24 cellular contexts compared by ENCODE assay signal in the genomic region with DNA sequence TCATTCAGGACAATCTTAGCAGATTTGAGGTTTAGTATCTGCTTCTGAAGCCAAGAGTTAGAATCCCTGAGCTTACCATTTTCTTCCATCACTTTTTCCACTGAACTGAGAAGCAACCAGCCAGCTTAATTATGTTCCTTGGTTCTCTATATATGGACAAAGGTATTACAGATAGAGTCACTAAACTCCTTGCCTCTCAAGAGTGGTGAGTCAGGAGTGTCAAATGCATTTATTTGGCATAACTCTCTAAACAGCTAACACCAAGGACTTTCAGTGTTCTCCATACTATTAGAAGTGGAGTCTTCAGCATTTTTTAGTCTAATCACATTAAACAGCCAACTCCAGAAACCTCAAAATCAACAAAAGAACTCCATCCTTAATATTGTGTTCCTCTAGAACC.
A peak's percentile ranks its signal among the peaks of the same experiment; 100 is the strongest.
DNase-seq lines count a peak whose midpoint lies in the region; ATAC-seq, FAIRE-seq and TF ChIP-seq lines count a peak whose summit lies in the region.
"Had no signal": no experiment of that assay in that cellular context is flagged by ENCODE, and none has a peak within 500 bp of the region (broad histone marks: within the 10 kb centered on the region; RNA-seq: fewer than 3 reads in every experiment).

No MANE protein-coding gene starts in this region.

- intact Hi-C loops in left lung (cut with DNase I) = no loop called here

- H3K9me3 ChIP-seq in left lung (no peaks in the 10 kb centered on the region), T-helper 17 cell (ENCODE audit: control insufficient read depth, low read length, poor library complexity, severe bottlenecking) (no peaks in the 10 kb centered on the region)
- H3K9me3 ChIP-seq: HAP-1, sigmoid colon had no signal

- no peak for FAIRE-seq in bronchial epithelial cell (lab: Jason Lieb, UNC)
- FAIRE-seq: endothelial cell of umbilical vein, HepG2 had no signal

- H3K4me3 Mint-ChIP-seq in T-helper 17 cell = no peak overlapping the region
- H3K4me3 Mint-ChIP-seq: activated CD8-positive, alpha-beta memory T cell treated with anti-CD3 and anti-CD28 coated beads, Interleukin-2, amount 10 ng/mL, durations not matched to agents 7 days and 5 days; activated T-helper 1 cell treated with anti-CD3 and anti-CD28 coated beads, Interleukin-12 subunit alpha, Interleukin-12 subunit beta, Interleukin-2, Interleukin-4 antibody, amounts not matched to agents 30 ng/mL and 10 ng/mL and 1 ng/mL, durations not matched to agents 14 hours and 24 hours and 36 hours; CD4-positive, alpha-beta T cell; dendritic cell treated with granulocyte-macrophage colony-stimulating factor and Interleukin-4, amounts not matched to agents 40 ng/mL and 50 ng/mL, for 4 days; naive thymus-derived CD8-positive, alpha-beta T cell had no signal

- H3K27ac Mint-ChIP-seq in T-helper 17 cell = no peak overlapping the region
- H3K27ac Mint-ChIP-seq: activated CD8-positive, alpha-beta memory T cell treated with anti-CD3 and anti-CD28 coated beads, Interleukin-2, amount 10 ng/mL, durations not matched to agents 7 days and 5 days; activated naive CD4-positive, alpha-beta T cell treated with anti-CD3 and anti-CD28 coated beads, Interleukin-2, amount 50 U/mL, for 72 hours; activated T-helper 1 cell treated with anti-CD3 and anti-CD28 coated beads, Interleukin-12 subunit alpha, Interleukin-12 subunit beta, Interleukin-2, Interleukin-4 antibody, amounts not matched to agents 30 ng/mL and 10 ng/mL and 1 ng/mL, durations not matched to agents 14 hours and 24 hours and 36 hours; CD4-positive, alpha-beta T cell; dendritic cell treated with granulocyte-macrophage colony-stimulating factor and Interleukin-4, amounts not matched to agents 40 ng/mL and 50 ng/mL, for 4 days had no signal

- no peak for TF ChIP-seq CTCF in bronchial epithelial cell (IDR thresholded peaks at IDR 0.05; ENCODE audit: insufficient read depth, low read length, severe bottlenecking)
- no peak for TF ChIP-seq CTCF in left lung (IDR thresholded peaks at IDR 0.05)

- no peaks in the 10 kb centered on the region for H3K27me3 ChIP-seq in bronchial epithelial cell (ENCODE audit: control insufficient read depth, insufficient read depth, low read length)
- no peaks in the 10 kb centered on the region for H3K27me3 ChIP-seq in left lung
- H3K27me3 ChIP-seq: sigmoid colon had no signal

- ATAC-seq in left lung = peak; percentile 63
- ATAC-seq in GM21447 (IDR thresholded peaks at IDR 0.05; ENCODE audit: unreplicated experiment) = no peak
- no peak for ATAC-seq in T-helper 17 cell
- ATAC-seq in HG02678 (IDR thresholded peaks at IDR 0.05; ENCODE audit: unreplicated experiment) = no peak
- ATAC-seq: activated CD8-positive, alpha-beta memory T cell treated with anti-CD3 and anti-CD28 coated beads, Interleukin-2, amount 10 ng/mL, durations not matched to agents 7 days and 5 days; activated naive CD4-positive, alpha-beta T cell treated with anti-CD3 and anti-CD28 coated beads, Interleukin-2, amount 50 U/mL, for 72 hours; HepG2; naive thymus-derived CD8-positive, alpha-beta T cell had no signal

- no peaks in the 10 kb centered on the region for H3K4me1 Mint-ChIP-seq in T-helper 17 cell
- H3K4me1 Mint-ChIP-seq: activated CD8-positive, alpha-beta memory T cell treated with anti-CD3 and anti-CD28 coated beads, Interleukin-2, amount 10 ng/mL, durations not matched to agents 7 days and 5 days had no signal

- H3K4me1 ChIP-seq in left lung = no peaks in the 10 kb centered on the region
- H3K4me1 ChIP-seq: HAP-1, sigmoid colon had no signal

- no peaks in the 10 kb centered on the region for H3K36me3 ChIP-seq in bronchial epithelial cell (ENCODE audit: control insufficient read depth, insufficient read depth, low read length)
- no peaks in the 10 kb centered on the region for H3K36me3 ChIP-seq in left lung
- H3K36me3 ChIP-seq: HAP-1, sigmoid colon had no signal

- H3K27me3 Mint-ChIP-seq in T-helper 17 cell = no peaks in the 10 kb centered on the region
- H3K27me3 Mint-ChIP-seq: activated CD8-positive, alpha-beta memory T cell treated with anti-CD3 and anti-CD28 coated beads, Interleukin-2, amount 10 ng/mL, durations not matched to agents 7 days and 5 days; CD4-positive, alpha-beta T cell; dendritic cell treated with granulocyte-macrophage colony-stimulating factor and Interleukin-4, amounts not matched to agents 40 ng/mL and 50 ng/mL, for 4 days had no signal

- H3K36me3 Mint-ChIP-seq in T-helper 17 cell (ENCODE audit: low read depth) = no peaks in the 10 kb centered on the region
- H3K36me3 Mint-ChIP-seq: activated CD8-positive, alpha-beta memory T cell treated with anti-CD3 and anti-CD28 coated beads, Interleukin-2, amount 10 ng/mL, durations not matched to agents 7 days and 5 days; activated naive CD4-positive, alpha-beta T cell treated with anti-CD3 and anti-CD28 coated beads, Interleukin-2, amount 50 U/mL, for 72 hours; naive thymus-derived CD8-positive, alpha-beta T cell had no signal

- H3K27ac ChIP-seq in left lung = no peak overlapping the region
- H3K27ac ChIP-seq in substantia nigra (ENCODE audit: low read depth, low read length, poor library complexity, severe bottlenecking) = no peak overlapping the region
- H3K27ac ChIP-seq: sigmoid colon had no signal

- no peak overlapping the region for H3K4me3 ChIP-seq in bronchial epithelial cell (ENCODE audit: low read depth, low read length)
- no peak overlapping the region for H3K4me3 ChIP-seq in left lung
- H3K4me3 ChIP-seq: HAP-1, sigmoid colon had no signal

- DNase-seq in AG20443 (ENCODE audit: low spot score) (peak; percentile 9), LHCN-M2 (ENCODE audit: low read depth) (peak; percentile 61), bronchial epithelial cell (ENCODE audit: low read depth) (peak; percentile 58), left lung (no peak), T-helper 17 cell (no peak), substantia nigra (lab: John Stamatoyannopoulos, UW) (no peak)
- DNase-seq: activated CD4-positive, alpha-beta T cell treated with anti-CD3 and anti-CD28 coated beads for 48 hours; activated CD8-positive, alpha-beta memory T cell treated with anti-CD3 and anti-CD28 coated beads, Interleukin-2, amount 10 ng/mL, durations not matched to agents 7 days and 5 days; CD4-positive, alpha-beta T cell; naive thymus-derived CD8-positive, alpha-beta T cell; NCI-H1436; NCI-H2171 treated with DMSO at 0.1 percent for 48 hours; sigmoid colon; stimulated activated CD4-positive, alpha-beta T cell treated with anti-CD3 and anti-CD28 coated beads, Interleukin-1b, Interleukin-23, amount 100 ng/mL, for 48 hours; stimulated activated naive CD4-positive, alpha-beta T cell; SW 1271 had no signal

Comparison
In these comparisons a context has a peak if more than half of its experiments do, and no peak if none do; other contexts are left out.
1. DNase-seq: peak in AG20443 (single experiment), LHCN-M2 (single experiment) and bronchial epithelial cell (single experiment); none in left lung (0 of 2), T-helper 17 cell (0 of 3) and substantia nigra (0 of 49).